ENCODE assay signal across 10 cellular contexts in the genomic region with DNA sequence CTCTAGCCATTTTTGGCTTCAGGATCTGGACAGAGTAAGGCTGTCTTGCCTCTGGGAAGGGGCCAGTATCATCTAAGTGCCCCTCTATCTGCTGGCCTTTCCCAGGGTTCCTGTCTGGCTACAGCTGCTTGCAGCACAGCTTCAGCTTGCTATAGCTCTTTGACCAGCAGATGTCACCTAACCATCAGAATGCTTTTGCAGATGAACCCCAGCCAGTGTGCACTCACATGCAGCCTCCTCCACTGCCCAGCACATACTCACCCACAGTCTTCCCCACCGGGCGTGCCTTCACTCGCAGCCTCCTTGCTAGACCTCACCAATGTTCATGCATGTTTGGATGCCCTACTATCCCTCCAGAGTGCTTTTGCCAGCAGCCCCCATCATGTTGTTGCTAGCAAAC.
DNase-seq lines count a peak whose midpoint lies in the region; ATAC-seq and TF ChIP-seq lines count a peak whose summit lies in the region.
"Had no signal": no experiment of that assay in that cellular context is flagged by ENCODE, and none has a peak within 500 bp of the region (broad histone marks: within the 10 kb centered on the region; RNA-seq: fewer than 3 reads in every experiment).

No MANE protein-coding gene starts in this region.

- H3K4me3 ChIP-seq in HEK293 (ENCODE audit: low read depth, low read length) (no peak overlapping the region), hepatocyte (no peak overlapping the region)

- CTCF ChIA-PET in HEK293 (lab: Yijun Ruan, JAX), result no interaction called here

- DNase-seq in hepatocyte (ENCODE audit: low spot score), result peak; percentile 16
- no peak for DNase-seq in SKM-1 (lab: John Stamatoyannopoulos, UW; ENCODE audit: unreplicated experiment)
- DNase-seq in activated CD8-positive, alpha-beta memory T cell treated with anti-CD3 and anti-CD28 coated beads, Interleukin-2, amount 50 U/mL, for 48 hours, result no peak
- DNase-seq in T-helper 2 cell, result no peak
- DNase-seq: activated CD4-positive, alpha-beta T cell treated with anti-CD3 and anti-CD28 coated beads for 4 hours; activated naive CD4-positive, alpha-beta T cell had no signal

- H3K27ac ChIP-seq in C4-2B (no peak overlapping the region), HEK293 (ENCODE audit: extremely low read depth, low read depth, low read length) (no peak overlapping the region), hepatocyte (no peak overlapping the region)

- H3K9me2 ChIP-seq in hepatocyte (replicated peaks; ENCODE audit: insufficient read depth), result no peaks in the 10 kb centered on the region

- no peaks in the 10 kb centered on the region for H3K9me3 ChIP-seq in HEK293 (ENCODE audit: control insufficient read depth, insufficient read depth, low read depth, low read length)
- no peaks in the 10 kb centered on the region for H3K9me3 ChIP-seq in hepatocyte (ENCODE audit: low read depth)

- 96% methylated on average over 3 of the region's 3 CpGs for WGBS in hepatocyte (ENCODE audit: low lambda C conversion rate, missing lambda C conversion rate)

- H3K27me3 ChIP-seq in hepatocyte, result no peaks in the 10 kb centered on the region

- POLR2A ChIA-PET in HEK293 (lab: Yijun Ruan, JAX), result no interaction called here

- peak; percentile 88 for ATAC-seq in SK-N-SH treated with all-trans-retinoic acid at 6 μM for 48 hours
- no peak for ATAC-seq in HG02759 (IDR thresholded peaks at IDR 0.05; ENCODE audit: unreplicated experiment)

- H3K4me1 ChIP-seq in HEK293 (ENCODE audit: control insufficient read depth, insufficient read depth, low read length) (no peaks in the 10 kb centered on the region), hepatocyte (ENCODE audit: insufficient read depth) (no peaks in the 10 kb centered on the region)

- no peaks in the 10 kb centered on the region for H4K20me1 ChIP-seq in hepatocyte (ENCODE audit: insufficient read depth, poor library complexity, severe bottlenecking)

- H3K79me2 ChIP-seq in hepatocyte, result no peaks in the 10 kb centered on the region

- H2AFZ ChIP-seq in hepatocyte, result no peak overlapping the region

- H3K4me2 ChIP-seq in hepatocyte, result no peak overlapping the region

- H3K36me3 ChIP-seq in HEK293 (ENCODE audit: control insufficient read depth in 2 of 2, insufficient read depth in 1 of 2, low read length in 2 of 2) (no peaks in the 10 kb centered on the region), hepatocyte (replicated peaks; ENCODE audit: insufficient read depth, low read depth) (no peaks in the 10 kb centered on the region)

- peak; percentile 16 for TF ChIP-seq CTCF in C4-2B (conservative IDR thresholded peaks at IDR 0.05)
- TF ChIP-seq CTCF in HEK293 (tag by site-specific recombination; IDR thresholded peaks at IDR 0.05), result 0 out of 2 replicates have a peak, but pooled peaks have one; percentile 12
- no peak for TF ChIP-seq CTCF in hepatocyte (IDR thresholded peaks at IDR 0.05; ENCODE audit: poor library complexity)

TF ChIP-seq in HEK293, 187 proteins besides CTCF, POLR2A, EP300 and RAD21:
- TF ChIP-seq ZNF596 (tag by site-specific recombination; IDR thresholded peaks at IDR 0.05), result no peak
- no peak for TF ChIP-seq ZNF184 (tag by site-specific recombination; IDR thresholded peaks at IDR 0.05)
- TF ChIP-seq, protein P1, sequence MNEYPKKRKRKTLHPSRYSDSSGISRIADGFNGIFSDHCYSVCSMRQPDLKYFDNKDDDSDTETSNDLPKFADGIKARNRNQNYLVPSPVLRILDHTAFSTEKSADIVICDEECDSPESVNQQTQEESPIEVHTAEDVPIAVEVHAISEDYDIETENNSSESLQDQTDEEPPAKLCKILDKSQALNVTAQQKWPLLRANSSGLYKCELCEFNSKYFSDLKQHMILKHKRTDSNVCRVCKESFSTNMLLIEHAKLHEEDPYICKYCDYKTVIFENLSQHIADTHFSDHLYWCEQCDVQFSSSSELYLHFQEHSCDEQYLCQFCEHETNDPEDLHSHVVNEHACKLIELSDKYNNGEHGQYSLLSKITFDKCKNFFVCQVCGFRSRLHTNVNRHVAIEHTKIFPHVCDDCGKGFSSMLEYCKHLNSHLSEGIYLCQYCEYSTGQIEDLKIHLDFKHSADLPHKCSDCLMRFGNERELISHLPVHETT (tag by site-specific recombination; IDR thresholded peaks at IDR 0.05), result no peak
- TF ChIP-seq, protein P2, sequence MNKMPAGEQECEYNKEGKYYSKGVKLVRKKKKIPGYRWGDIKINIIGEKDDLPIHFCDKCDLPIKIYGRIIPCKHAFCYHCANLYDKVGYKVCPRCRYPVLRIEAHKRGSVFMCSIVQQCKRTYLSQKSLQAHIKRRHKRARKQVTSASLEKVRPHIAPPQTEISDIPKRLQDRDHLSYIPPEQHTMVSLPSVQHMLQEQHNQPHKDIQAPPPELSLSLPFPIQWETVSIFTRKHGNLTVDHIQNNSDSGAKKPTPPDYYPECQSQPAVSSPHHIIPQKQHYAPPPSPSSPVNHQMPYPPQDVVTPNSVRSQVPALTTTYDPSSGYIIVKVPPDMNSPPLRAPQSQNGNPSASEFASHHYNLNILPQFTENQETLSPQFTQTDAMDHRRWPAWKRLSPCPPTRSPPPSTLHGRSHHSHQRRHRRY (tag by site-specific recombination; IDR thresholded peaks at IDR 0.05), result no peak
- no peak for TF ChIP-seq ZNF792 (tag by site-specific recombination; IDR thresholded peaks at IDR 0.05)
- no peak for TF ChIP-seq YY1 (tag by site-specific recombination; IDR thresholded peaks at IDR 0.05)
- TF ChIP-seq ZNF302 (tag by site-specific recombination; IDR thresholded peaks at IDR 0.05; ENCODE audit: low read depth), result no peak

TF ChIP-seq in SK-N-SH treated with all-trans-retinoic acid at 6 μM for 48 hours, 23 proteins besides CTCF, POLR2A, EP300 and RAD21:
- TF ChIP-seq, protein P3, sequence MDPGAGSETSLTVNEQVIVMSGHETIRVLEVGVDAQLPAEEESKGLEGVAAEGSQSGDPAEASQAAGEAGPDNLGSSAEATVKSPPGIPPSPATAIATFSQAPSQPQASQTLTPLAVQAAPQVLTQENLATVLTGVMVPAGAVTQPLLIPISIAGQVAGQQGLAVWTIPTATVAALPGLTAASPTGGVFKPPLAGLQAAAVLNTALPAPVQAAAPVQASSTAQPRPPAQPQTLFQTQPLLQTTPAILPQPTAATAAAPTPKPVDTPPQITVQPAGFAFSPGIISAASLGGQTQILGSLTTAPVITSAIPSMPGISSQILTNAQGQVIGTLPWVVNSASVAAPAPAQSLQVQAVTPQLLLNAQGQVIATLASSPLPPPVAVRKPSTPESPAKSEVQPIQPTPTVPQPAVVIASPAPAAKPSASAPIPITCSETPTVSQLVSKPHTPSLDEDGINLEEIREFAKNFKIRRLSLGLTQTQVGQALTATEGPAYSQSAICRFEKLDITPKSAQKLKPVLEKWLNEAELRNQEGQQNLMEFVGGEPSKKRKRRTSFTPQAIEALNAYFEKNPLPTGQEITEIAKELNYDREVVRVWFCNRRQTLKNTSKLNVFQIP (CRISPR knock-in tag; IDR thresholded peaks at IDR 0.05; ENCODE audit: borderline replicate concordance, low read depth), result no peak
- no peak for TF ChIP-seq ZFP30 (CRISPR knock-in tag; IDR thresholded peaks at IDR 0.05)
- TF ChIP-seq, protein P4, sequence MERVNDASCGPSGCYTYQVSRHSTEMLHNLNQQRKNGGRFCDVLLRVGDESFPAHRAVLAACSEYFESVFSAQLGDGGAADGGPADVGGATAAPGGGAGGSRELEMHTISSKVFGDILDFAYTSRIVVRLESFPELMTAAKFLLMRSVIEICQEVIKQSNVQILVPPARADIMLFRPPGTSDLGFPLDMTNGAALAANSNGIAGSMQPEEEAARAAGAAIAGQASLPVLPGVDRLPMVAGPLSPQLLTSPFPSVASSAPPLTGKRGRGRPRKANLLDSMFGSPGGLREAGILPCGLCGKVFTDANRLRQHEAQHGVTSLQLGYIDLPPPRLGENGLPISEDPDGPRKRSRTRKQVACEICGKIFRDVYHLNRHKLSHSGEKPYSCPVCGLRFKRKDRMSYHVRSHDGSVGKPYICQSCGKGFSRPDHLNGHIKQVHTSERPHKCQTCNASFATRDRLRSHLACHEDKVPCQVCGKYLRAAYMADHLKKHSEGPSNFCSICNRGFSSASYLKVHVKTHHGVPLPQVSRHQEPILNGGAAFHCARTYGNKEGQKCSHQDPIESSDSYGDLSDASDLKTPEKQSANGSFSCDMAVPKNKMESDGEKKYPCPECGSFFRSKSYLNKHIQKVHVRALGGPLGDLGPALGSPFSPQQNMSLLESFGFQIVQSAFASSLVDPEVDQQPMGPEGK (CRISPR knock-in tag; IDR thresholded peaks at IDR 0.05; ENCODE audit: borderline replicate concordance), result no peak
- TF ChIP-seq, protein P5, sequence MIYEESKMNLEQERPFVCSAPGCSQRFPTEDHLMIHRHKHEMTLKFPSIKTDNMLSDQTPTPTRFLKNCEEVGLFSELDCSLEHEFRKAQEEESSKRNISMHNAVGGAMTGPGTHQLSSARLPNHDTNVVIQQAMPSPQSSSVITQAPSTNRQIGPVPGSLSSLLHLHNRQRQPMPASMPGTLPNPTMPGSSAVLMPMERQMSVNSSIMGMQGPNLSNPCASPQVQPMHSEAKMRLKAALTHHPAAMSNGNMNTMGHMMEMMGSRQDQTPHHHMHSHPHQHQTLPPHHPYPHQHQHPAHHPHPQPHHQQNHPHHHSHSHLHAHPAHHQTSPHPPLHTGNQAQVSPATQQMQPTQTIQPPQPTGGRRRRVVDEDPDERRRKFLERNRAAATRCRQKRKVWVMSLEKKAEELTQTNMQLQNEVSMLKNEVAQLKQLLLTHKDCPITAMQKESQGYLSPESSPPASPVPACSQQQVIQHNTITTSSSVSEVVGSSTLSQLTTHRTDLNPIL (CRISPR knock-in tag; IDR thresholded peaks at IDR 0.05; ENCODE audit: low read depth), result no peak
- TF ChIP-seq ESRRG (CRISPR knock-in tag; IDR thresholded peaks at IDR 0.05), result no peak
- TF ChIP-seq ARNTL (CRISPR knock-in tag; IDR thresholded peaks at IDR 0.05; ENCODE audit: borderline replicate concordance, low read depth), result no peak
- TF ChIP-seq, protein P6, sequence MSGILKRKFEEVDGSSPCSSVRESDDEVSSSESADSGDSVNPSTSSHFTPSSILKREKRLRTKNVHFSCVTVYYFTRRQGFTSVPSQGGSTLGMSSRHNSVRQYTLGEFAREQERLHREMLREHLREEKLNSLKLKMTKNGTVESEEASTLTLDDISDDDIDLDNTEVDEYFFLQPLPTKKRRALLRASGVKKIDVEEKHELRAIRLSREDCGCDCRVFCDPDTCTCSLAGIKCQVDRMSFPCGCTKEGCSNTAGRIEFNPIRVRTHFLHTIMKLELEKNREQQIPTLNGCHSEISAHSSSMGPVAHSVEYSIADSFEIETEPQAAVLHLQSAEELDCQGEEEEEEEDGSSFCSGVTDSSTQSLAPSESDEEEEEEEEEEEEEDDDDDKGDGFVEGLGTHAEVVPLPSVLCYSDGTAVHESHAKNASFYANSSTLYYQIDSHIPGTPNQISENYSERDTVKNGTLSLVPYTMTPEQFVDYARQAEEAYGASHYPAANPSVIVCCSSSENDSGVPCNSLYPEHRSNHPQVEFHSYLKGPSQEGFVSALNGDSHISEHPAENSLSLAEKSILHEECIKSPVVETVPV (CRISPR knock-in tag; IDR thresholded peaks at IDR 0.05), result no peak
- TF ChIP-seq TCF4 (CRISPR knock-in tag; IDR thresholded peaks at IDR 0.05; ENCODE audit: borderline replicate concordance), result no peak
- no peak for TF ChIP-seq TOX (CRISPR knock-in tag; IDR thresholded peaks at IDR 0.05; ENCODE audit: borderline replicate concordance)
- TF ChIP-seq BACH2 (CRISPR knock-in tag; IDR thresholded peaks at IDR 0.05; ENCODE audit: borderline replicate concordance), result no peak
